ENCODE assay signal across 19 cellular contexts in genomic region chr11:83449338-83449913, GRCh38.
DNase-seq lines count a peak whose midpoint lies in the region; ATAC-seq, FAIRE-seq and TF ChIP-seq lines count a peak whose summit lies in the region.
"Had no signal": no experiment of that assay in that cellular context is flagged by ENCODE, and none has a peak within 500 bp of the region (broad histone marks: within the 10 kb centered on the region; RNA-seq: fewer than 3 reads in every experiment).

No MANE protein-coding gene starts in this region.

- RAD21 ChIA-PET in GM12878 (lab: Charles Lee; ENCODE audit: unreplicated experiment): no interaction called here

- H3K36me3 Mint-ChIP-seq in nephron progenitor cell (ENCODE audit: low read depth): peaks cover 5% of the 10 kb centered on the region
- H3K36me3 Mint-ChIP-seq: activated naive CD4-positive, alpha-beta T cell treated with anti-CD3 and anti-CD28 coated beads, Interleukin-2, amount 50 U/mL, for 24 hours; CD4-positive, CD25-positive, alpha-beta regulatory T cell had no signal

- no peak overlapping the region for H3K9ac ChIP-seq in GM12878 (ENCODE audit: control insufficient read depth, insufficient read depth, low read length)

- BruUV-seq in GM12878 (replicated peaks; lab: Mats Ljungman, UMichigan): no TSS peak

- ATAC-seq in GM19395 (IDR thresholded peaks at IDR 0.05; ENCODE audit: unreplicated experiment) (peak; percentile 90), HG03025 (IDR thresholded peaks at IDR 0.05; ENCODE audit: low FRiP score, unreplicated experiment) (peak; percentile 75), GM12878 (peak; percentile 48), HG03342 (IDR thresholded peaks at IDR 0.05; ENCODE audit: unreplicated experiment) (no peak), HG03565 (IDR thresholded peaks at IDR 0.05; ENCODE audit: unreplicated experiment) (no peak)
- ATAC-seq: GM23338 had no signal

- in situ Hi-C loops in GM12878 (cut with MboI): no loop called here

- H3K27ac ChIP-seq in GM12878 (ENCODE audit: control insufficient read depth, insufficient read depth): no peak overlapping the region
- H3K27ac ChIP-seq: colonic mucosa, hepatocyte, ovary, RWPE1 had no signal

- H3K27me3 ChIP-seq in GM06990 (replicated peaks; ENCODE audit: control insufficient read depth, insufficient read depth, low read length) (no peaks in the 10 kb centered on the region), GM12878 (replicated peaks in 1 of 2; ENCODE audit: control insufficient read depth in 2 of 2, insufficient read depth in 2 of 2, low read length in 1 of 2) (no peaks in the 10 kb centered on the region; a peak in 1 of 4 replicates)
- H3K27me3 ChIP-seq: colonic mucosa, hepatocyte, ovary had no signal

- 57% methylated on average over 4 of the region's 4 CpGs for WGBS in GM12878 (ENCODE audit: insufficient coverage, insufficient replicate concordance, low lambda C conversion rate, missing lambda C conversion rate)

- peaks cover 2% of the 10 kb centered on the region for H3K27me3 Mint-ChIP-seq in nephron progenitor cell (ENCODE audit: low read depth, poor library complexity)
- H3K27me3 Mint-ChIP-seq: activated naive CD4-positive, alpha-beta T cell treated with anti-CD3 and anti-CD28 coated beads, Interleukin-2, amount 50 U/mL, for 24 hours; CD4-positive, CD25-positive, alpha-beta regulatory T cell had no signal

- no peaks in the 10 kb centered on the region for H3K4me1 ChIP-seq in GM12878 (ENCODE audit: control insufficient read depth, insufficient read depth, low read length)
- H3K4me1 ChIP-seq: colonic mucosa had no signal

- no peak for TF ChIP-seq RAD21 in GM12878 (IDR thresholded peaks at IDR 0.05; ENCODE audit: insufficient read depth, low read depth, low read length)

- SMC1A ChIA-PET in GM12878 (lab: Charles Lee; ENCODE audit: uncharacterized antibody, unreplicated experiment): interaction anchor here (0.7 kb wide), 1 partner anchor 201 kb away, joined by 3 read pairs; no protein-coding TSS in a partner anchor

- no peak for TF ChIP-seq EP300 in GM12878 (IDR thresholded peaks at IDR 0.05; ENCODE audit: borderline replicate concordance in 1 of 2, control insufficient read depth in 1 of 2, low read depth in 2 of 2, low read length in 2 of 2)

- H3K9me3 ChIP-seq in GM12878 (replicated peaks; ENCODE audit: control insufficient read depth, insufficient read depth, low read length): no peaks in the 10 kb centered on the region
- H3K9me3 ChIP-seq: colonic mucosa, ovary had no signal

- H2AFZ ChIP-seq in GM12878 (ENCODE audit: control insufficient read depth, low read depth, low read length): no peak overlapping the region
- H2AFZ ChIP-seq: GM23338, hepatocyte had no signal

- no peaks in the 10 kb centered on the region for H3K36me3 ChIP-seq in GM06990 (ENCODE audit: control insufficient read depth, insufficient read depth, low read length)
- no peaks in the 10 kb centered on the region; a peak in 1 of 4 replicates for H3K36me3 ChIP-seq in GM12878 (ENCODE audit: control insufficient read depth in 2 of 2, insufficient read depth in 2 of 2, low read length in 1 of 2)
- H3K36me3 ChIP-seq: colonic mucosa, ovary had no signal

- H3K79me2 ChIP-seq in GM12878 (ENCODE audit: control insufficient read depth, insufficient read depth, low read length): no peaks in the 10 kb centered on the region
- H3K79me2 ChIP-seq: hepatocyte had no signal

- intact Hi-C loops in GM12878 (cut with micrococcal nuclease; ENCODE audit: unreplicated experiment): no loop called here

- H3K4me1 Mint-ChIP-seq in nephron progenitor cell: no peaks in the 10 kb centered on the region
- H3K4me1 Mint-ChIP-seq: activated naive CD4-positive, alpha-beta T cell treated with anti-CD3 and anti-CD28 coated beads, Interleukin-2, amount 50 U/mL, for 24 hours; CD4-positive, CD25-positive, alpha-beta regulatory T cell; GM23338 had no signal

- no peak overlapping the region for H3K4me3 ChIP-seq in GM06990 (replicated peaks; ENCODE audit: low read depth, low read length)
- H3K4me3 ChIP-seq in GM12878: no peak overlapping the region
- H3K4me3 ChIP-seq: colonic mucosa, GM23338, hepatocyte, ovary had no signal

- TF ChIP-seq CTCF in GM06990 (IDR thresholded peaks at IDR 0.05; ENCODE audit: insufficient read depth, low read length, poor library complexity, severe bottlenecking): no peak
- no peak for TF ChIP-seq CTCF in GM12878 (IDR thresholded peaks at IDR 0.05 in 2 of 3, conservative IDR thresholded peaks at IDR 0.05 in 1 of 3; ENCODE audit: control insufficient read depth in 2 of 3, extremely low read depth in 1 of 3, insufficient read depth in 1 of 3, low read depth in 3 of 3, low read length in 3 of 3)
- no peak for TF ChIP-seq CTCF in nephron progenitor cell (IDR thresholded peaks at IDR 0.05)

- H3K27ac Mint-ChIP-seq in nephron progenitor cell: no peak overlapping the region
- H3K27ac Mint-ChIP-seq: activated naive CD4-positive, alpha-beta T cell treated with anti-CD3 and anti-CD28 coated beads, Interleukin-2, amount 50 U/mL, for 24 hours; CD4-positive, CD25-positive, alpha-beta regulatory T cell; GM23338 had no signal

- no peak overlapping the region for H3K4me2 ChIP-seq in GM12878 (ENCODE audit: control insufficient read depth, insufficient read depth)
- H3K4me2 ChIP-seq: GM23338, hepatocyte had no signal

- peaks cover 22% of the 10 kb centered on the region for H3K9me3 Mint-ChIP-seq in nephron progenitor cell
- H3K9me3 Mint-ChIP-seq: activated naive CD4-positive, alpha-beta T cell treated with anti-CD3 and anti-CD28 coated beads, Interleukin-2, amount 50 U/mL, for 24 hours; CD4-positive, CD25-positive, alpha-beta regulatory T cell had no signal

- TF ChIP-seq POLR2A in GM12878 (IDR thresholded peaks at IDR 0.05; ENCODE audit: low read depth, low read length): no peak

- CTCF ChIA-PET in GM12878 (lab: Yijun Ruan, JAX): no interaction called here

- POLR2A ChIA-PET in GM12878 (lab: Charles Lee): no interaction called here

- no peak overlapping the region for H3K4me3 Mint-ChIP-seq in nephron progenitor cell
- H3K4me3 Mint-ChIP-seq: activated naive CD4-positive, alpha-beta T cell treated with anti-CD3 and anti-CD28 coated beads, Interleukin-2, amount 50 U/mL, for 24 hours; CD4-positive, CD25-positive, alpha-beta regulatory T cell; GM23338 had no signal

- no peaks in the 10 kb centered on the region for H4K20me1 ChIP-seq in GM12878 (ENCODE audit: control insufficient read depth, insufficient read depth)

- FAIRE-seq in GM12878 (lab: Jason Lieb, UNC): no peak
- FAIRE-seq: endometrium, keratinocyte had no signal

- peak; percentile 2 for DNase-seq in GM06990 (ENCODE audit: extremely low read depth, insufficient read length)
- no peak for DNase-seq in GM12878 (ENCODE audit: low read depth, low spot score)
- DNase-seq in KG1 (lab: John Stamatoyannopoulos, UW): no peak
- no peak for DNase-seq in nephron progenitor cell
- DNase-seq: activated T-cell treated with anti-CD3 and anti-CD28 coated beads, Interleukin-2, amount 50 U/mL, for 1 hour; CD4-positive, CD25-positive, alpha-beta regulatory T cell; colonic mucosa; ovary; stimulated activated CD4-positive, alpha-beta T cell treated with anti-CD3 and anti-CD28 coated beads, Interleukin-2, amount 100 ng/mL, for 48 hours had no signal

TF ChIP-seq in GM12878, 131 proteins besides CTCF, POLR2A, EP300 and RAD21 (continues in another document):
- TF ChIP-seq CUX1 (IDR thresholded peaks at IDR 0.05; ENCODE audit: insufficient replicate concordance, low read depth, low read length) (no peak), KAT2A (conservative IDR thresholded peaks at IDR 0.05; ENCODE audit: control insufficient read depth, low read depth, low read length) (no peak), SREBF1 (IDR thresholded peaks at IDR 0.05; ENCODE audit: low read length) (no peak), TCF3 (IDR thresholded peaks at IDR 0.05; ENCODE audit: borderline replicate concordance, insufficient read depth, low read depth, low read length) (no peak)

Comparison
In these comparisons a context has a peak if more than half of its experiments do, and no peak if none do; other contexts are left out.
1. ATAC-seq: peak in GM19395 (single experiment), HG03025 (single experiment) and GM12878 (single experiment); none in HG03342 (single experiment) and HG03565 (single experiment).